8 cellular contexts compared by ENCODE assay signal in the genomic region with DNA sequence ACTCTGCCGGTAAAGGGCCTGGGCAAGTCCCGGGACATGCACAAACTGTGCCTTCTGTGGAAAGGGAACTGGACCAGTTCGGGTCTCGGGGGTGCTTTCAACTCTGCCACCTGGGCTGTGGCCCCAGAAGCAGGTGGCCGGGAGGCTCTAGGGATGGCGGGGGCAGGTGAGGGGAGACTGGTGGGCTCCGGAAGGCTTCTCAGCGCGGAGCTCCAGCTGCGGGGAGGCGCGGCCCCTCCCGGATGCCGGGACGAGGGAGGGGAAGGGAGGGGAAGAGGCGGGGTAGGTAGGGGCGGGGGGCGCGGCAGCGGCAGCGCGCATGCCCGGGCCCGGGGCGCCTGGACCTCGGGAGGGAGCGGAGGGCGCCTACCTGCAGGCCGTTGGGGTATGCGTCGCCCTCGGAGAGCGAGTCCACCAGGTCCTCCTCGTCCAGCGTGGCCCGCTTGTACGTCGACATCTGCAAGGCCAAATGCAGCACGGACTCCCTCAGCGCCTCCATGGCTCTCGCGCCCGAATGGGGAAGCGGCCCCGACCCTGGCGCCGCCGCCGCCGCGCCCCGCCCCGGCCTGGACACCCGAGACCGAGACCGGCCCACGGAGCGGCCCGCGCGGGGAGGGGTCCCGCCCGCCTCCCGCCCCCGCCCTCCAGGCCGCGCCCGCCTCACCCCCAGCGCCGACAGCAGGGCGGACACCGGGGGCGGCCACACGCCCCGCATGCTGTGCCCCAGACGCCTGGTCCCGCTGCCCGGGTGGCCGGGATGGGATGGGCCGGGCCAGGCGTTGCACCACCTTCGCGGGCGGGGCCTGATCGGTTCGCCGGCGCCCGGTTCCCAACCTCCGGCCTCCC. TPM values are rescaled to one million over a fixed set of nuclear protein-coding genes. Genes with fewer than 3 reads are reported as not detected.
A peak's percentile ranks its signal among the peaks of the same experiment; 100 is the strongest.
DNase-seq lines count a peak whose midpoint lies in the region; ATAC-seq and TF ChIP-seq lines count a peak whose summit lies in the region.

A gene (minus strand): TSS at position 764 of the 846 bp plus-strand sequence. CDS start 49 bp downstream, at position 715.

- H3K27me3 ChIP-seq in NT2/D1 (ENCODE audit: insufficient read depth, insufficient read length) (no peaks in the 10 kb centered on the region), gastroesophageal sphincter (no peaks in the 10 kb centered on the region), osteoblast (ENCODE audit: insufficient read depth, low read length) (no peaks in the 10 kb centered on the region)

- peak within 1 kb of the TSS; percentile 59 for H3K4me3 ChIP-seq in GM12875 (ENCODE audit: low read depth, low read length)
- H3K4me3 ChIP-seq in NT2/D1 (ENCODE audit: insufficient read length, low read depth) = peak within 1 kb of the TSS; percentile 49
- H3K4me3 ChIP-seq in gastroesophageal sphincter = peak within 1 kb of the TSS; percentile 35 to 70
- H3K4me3 ChIP-seq in osteoblast (ENCODE audit: insufficient read depth, low read length) = peak within 1 kb of the TSS; percentile 82

- TF ChIP-seq EP300 in gastroesophageal sphincter (IDR thresholded peaks at IDR 0.05) = no peak

- no peaks in the 10 kb centered on the region for H4K20me1 ChIP-seq in osteoblast (ENCODE audit: insufficient read depth, low read length)

- peak; percentile 22 for DNase-seq in NT2/D1 (ENCODE audit: low read depth, low spot score)
- peak; percentile 85 for DNase-seq in activated effector memory CD4-positive, alpha-beta T cell treated with anti-CD3 and anti-CD28 coated beads, Interleukin-2, amount 50 U/mL, for 16 hours
- DNase-seq in osteoblast (ENCODE audit: insufficient read length, low spot score, missing footprints) = peak; percentile 94
- no peak for DNase-seq in HuH-7.5 (ENCODE audit: low spot score)

- no peaks in the 10 kb centered on the region for H3K9me3 ChIP-seq in NT2/D1 (ENCODE audit: insufficient read depth, low read length)
- no peaks in the 10 kb centered on the region for H3K9me3 ChIP-seq in gastroesophageal sphincter
- no peaks in the 10 kb centered on the region for H3K9me3 ChIP-seq in osteoblast (ENCODE audit: low read depth, low read length)

- peak within 1 kb of the TSS; percentile 87 for H3K9ac ChIP-seq in NT2/D1 (ENCODE audit: insufficient read length, low read depth)

- peak within 1 kb of the TSS; percentile 89 for H3K4me2 ChIP-seq in osteoblast (ENCODE audit: insufficient read depth, low read length)

- ATAC-seq in gastroesophageal sphincter = peak; percentile 81
- ATAC-seq in GM18502 (IDR thresholded peaks at IDR 0.05; ENCODE audit: poor library complexity, unreplicated experiment) = no peak
- ATAC-seq in HG03354 (IDR thresholded peaks at IDR 0.05; ENCODE audit: poor library complexity, severe bottlenecking, unreplicated experiment) = no peak

- peaks cover 6% of the 10 kb centered on the region for H3K79me2 ChIP-seq in osteoblast (ENCODE audit: insufficient read depth, low read length)

- TF ChIP-seq CTCF in GM12875 (IDR thresholded peaks at IDR 0.05; ENCODE audit: borderline replicate concordance, insufficient read depth, low read depth, low read length) = no peak
- TF ChIP-seq CTCF in gastroesophageal sphincter (IDR thresholded peaks at IDR 0.05) = no peak
- TF ChIP-seq CTCF in osteoblast (IDR thresholded peaks at IDR 0.05; ENCODE audit: extremely low read depth, low read depth, low read length) = no peak

- H3K36me3 ChIP-seq in NT2/D1 (ENCODE audit: insufficient read depth, insufficient read length, low read length) (peaks cover 10% of the 10 kb centered on the region), gastroesophageal sphincter (peaks cover 0 to 3% of the 10 kb centered on the region in 2 donors), osteoblast (ENCODE audit: insufficient read depth, low read length) (peaks cover 4% of the 10 kb centered on the region)

- peak within 1 kb of the TSS; percentile 77 for H2AFZ ChIP-seq in osteoblast (ENCODE audit: low read length)

- no CpG with 5 or more reads among the region's 90 CpGs for WGBS in gastroesophageal sphincter (ENCODE audit: low coverage in 1 of 2), 2 donors

- peak within 1 kb of the TSS in 3 of 4 donors; percentile 69 to 83 (median 76) for H3K27ac ChIP-seq in gastroesophageal sphincter
- H3K27ac ChIP-seq in osteoblast (ENCODE audit: low read depth, low read length) = no peak within 1 kb of the TSS

- peaks cover 10% of the 10 kb centered on the region for H3K4me1 ChIP-seq in NT2/D1 (ENCODE audit: insufficient read depth, insufficient read length)
- peaks cover 0 to 56% (median 3%) of the 10 kb centered on the region in 3 donors for H3K4me1 ChIP-seq in gastroesophageal sphincter
- H3K4me1 ChIP-seq in osteoblast (ENCODE audit: insufficient read depth, low read length) = peaks cover 18% of the 10 kb centered on the region

- no peak for TF ChIP-seq POLR2A in gastroesophageal sphincter (IDR thresholded peaks at IDR 0.05)

RNA-seq across cellular contexts. Expression of the gene that starts here (rescaled TPM):
- total RNA-seq in gastroesophageal sphincter = 10 to 100 TPM; 68.3 to 94.7 (median 69.9) TPM
- total RNA-seq in osteoblast = 32.6 and 34.8 TPM in 2 replicates
